In the genomic region with DNA sequence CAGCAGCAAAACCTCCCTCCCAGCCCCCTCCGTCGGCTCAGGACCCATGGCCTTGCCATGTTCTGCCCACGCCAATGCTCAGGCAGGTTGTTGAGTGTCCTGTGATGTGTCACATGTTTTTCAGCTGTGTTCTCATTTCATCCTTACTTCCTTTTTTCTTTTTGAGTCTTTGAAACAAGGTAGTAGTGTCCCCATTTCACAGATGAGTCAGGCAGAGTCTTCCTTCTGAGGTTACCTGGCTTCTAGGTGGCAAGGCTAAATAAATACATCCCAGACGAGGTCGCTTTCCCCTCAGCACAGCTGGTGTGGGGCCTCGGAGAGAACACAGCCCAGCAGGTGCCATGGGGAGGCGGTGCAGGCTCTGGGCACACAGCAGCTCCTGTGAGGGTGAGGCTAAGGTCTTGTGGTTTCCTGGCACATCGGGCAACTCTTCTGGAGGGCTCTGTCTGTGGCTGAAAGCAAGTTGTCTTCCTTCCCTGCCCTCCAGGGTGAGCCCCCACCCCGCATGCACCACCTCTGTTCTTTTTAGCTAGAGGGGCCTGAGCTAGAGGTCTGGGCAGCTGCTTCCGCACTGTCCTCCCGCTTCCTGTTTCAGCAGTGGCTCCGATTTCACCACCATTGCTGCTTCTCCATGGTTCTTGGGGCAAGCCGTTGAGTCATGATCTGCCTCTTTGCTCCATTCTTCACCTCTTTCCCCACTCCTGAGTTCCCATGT, we compare ENCODE assay signal across 9 cellular contexts. TPM values are rescaled to one million over a fixed set of nuclear protein-coding genes. Genes with fewer than 3 reads are reported as not detected.
DNase-seq lines count a peak whose midpoint lies in the region; ATAC-seq and TF ChIP-seq lines count a peak whose summit lies in the region.
"Had no signal": no experiment of that assay in that cellular context is flagged by ENCODE, and none has a peak within 500 bp of the region (broad histone marks: within the 10 kb centered on the region; RNA-seq: fewer than 3 reads in every experiment).

No MANE protein-coding gene starts in this region.

- peak; percentile 43 for ATAC-seq in HG03469 (IDR thresholded peaks at IDR 0.05; ENCODE audit: unreplicated experiment)
- ATAC-seq in GM19328 (IDR thresholded peaks at IDR 0.05; ENCODE audit: unreplicated experiment), result no peak
- ATAC-seq: Panc1 had no signal

- no peak overlapping the region for H3K4me3 ChIP-seq in AG04450 (ENCODE audit: low read depth, low read length)

- DNase-seq in AG04450 (ENCODE audit: low read depth, low spot score) (no peak), hippocampal formation (lab: John Stamatoyannopoulos, UW) (peak; percentile 27 to 49), NCI-H2171 treated with DMSO at 0.1 percent for 48 hours (lab: John Stamatoyannopoulos, UW) (no peak), A172 (ENCODE audit: low spot score) (no peak)
- peak; percentile 74 for DNase-seq in activated CD8-positive, alpha-beta memory T cell treated with anti-CD3 and anti-CD28 coated beads, Interleukin-2, amount 50 U/mL, for 48 hours
- DNase-seq in stimulated activated CD8-positive, alpha-beta memory T cell treated with anti-CD3 and anti-CD28 coated beads, Interleukin-4, amount 100 ng/mL, for 48 hours, result peak; percentile 67

- CTCF ChIA-PET in AG04450 (lab: Charles Lee), result no interaction called here

- TF ChIP-seq CTCF in AG04450 (IDR thresholded peaks at IDR 0.05; ENCODE audit: low read depth, low read length), result no peak

- peak overlapping the region; percentile 21 for H3K27ac ChIP-seq in AG04450 (ENCODE audit: low read depth, low read length)

- H3K9me3 ChIP-seq in AG04450 (ENCODE audit: control insufficient read depth, insufficient read depth, low read length), result no peaks in the 10 kb centered on the region; the same call in 1 of the 2 replicates

- no peaks in the 10 kb centered on the region for H3K27me3 ChIP-seq in AG04450 (ENCODE audit: control insufficient read depth, insufficient read depth, low read length)

- POLR2A ChIA-PET in AG04450 (lab: Yijun Ruan, JAX), result interaction anchor here (0.6 kb wide), 1 partner anchor 890 kb away, joined by 3 read pairs; no protein-coding TSS in a partner anchor

RNA-seq across cellular contexts. Expression of gene PRAM1, which starts 15.1 kb away (rescaled TPM):
- not detected in 2 replicates for polyA plus RNA-seq in AG04450 (2011; rRNA removed)
- not detected in 2 replicates for polyA minus RNA-seq in AG04450 (2011; rRNA and poly(A)+ RNA removed)
- total RNA-seq in A172 (2014; rRNA removed; shearing (Covaris generic)), result not detected in 2 replicates

RNA-seq across cellular contexts. Expression of gene ZNF414, which starts 26.7 kb away (rescaled TPM):
- polyA plus RNA-seq in AG04450 (2011; rRNA removed), result 2.0 and 3.6 TPM in 2 replicates
- polyA minus RNA-seq in AG04450 (2011; rRNA and poly(A)+ RNA removed), result 1.6 and 2.9 TPM in 2 replicates
- 3.4 and 17.7 TPM in 2 replicates for total RNA-seq in A172 (2014; rRNA removed; shearing (Covaris generic))

RNA-seq across cellular contexts. Expression of gene HNRNPM, which starts 42.5 kb away (rescaled TPM):
- 99.6 and 122 TPM in 2 replicates for polyA plus RNA-seq in AG04450 (2011; rRNA removed)
- polyA minus RNA-seq in AG04450 (2011; rRNA and poly(A)+ RNA removed), result 51.2 and 60.4 TPM in 2 replicates
- total RNA-seq in A172 (2014; rRNA removed; shearing (Covaris generic)), result 97.9 and 102 TPM in 2 replicates

Comparison
In these comparisons a context has a peak if more than half of its experiments do, and no peak if none do; other contexts are left out.
1. DNase-seq: peak in activated CD8-positive, alpha-beta memory T cell treated with anti-CD3 and anti-CD28 coated beads, Interleukin-2, amount 50 U/mL, for 48 hours (single experiment), hippocampal formation (2 of 2) and stimulated activated CD8-positive, alpha-beta memory T cell treated with anti-CD3 and anti-CD28 coated beads, Interleukin-4, amount 100 ng/mL, for 48 hours (single experiment); none in AG04450 (single experiment), NCI-H2171 treated with DMSO at 0.1 percent for 48 hours (single experiment) and A172 (single experiment).